Comparison of ENCODE assay signal across 19 cellular contexts in the genomic region with DNA sequence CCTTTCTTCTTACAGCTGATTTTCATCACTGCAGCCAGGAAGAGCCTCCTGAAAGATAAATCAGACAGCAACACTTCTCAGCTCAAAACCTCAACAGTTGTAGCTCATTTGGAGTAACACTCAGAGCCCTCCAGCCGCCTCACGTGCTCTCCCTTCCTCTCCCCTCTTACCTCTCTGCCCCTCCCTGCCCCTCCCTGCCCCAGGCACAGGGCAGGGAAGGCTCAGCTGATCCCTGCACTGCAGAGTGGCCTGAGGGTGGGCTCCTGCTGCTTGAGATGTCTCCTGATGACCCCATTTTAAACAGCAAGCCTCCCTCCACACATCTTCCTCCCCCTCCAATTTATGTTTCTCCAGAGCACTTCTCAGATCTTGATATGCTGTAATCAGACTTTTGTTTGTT. TPM values are rescaled to one million over a fixed set of nuclear protein-coding genes. Genes with fewer than 3 reads are reported as not detected.
DNase-seq lines count a peak whose midpoint lies in the region; TF ChIP-seq lines count a peak whose summit lies in the region.
"Had no signal": no experiment of that assay in that cellular context is flagged by ENCODE, and none has a peak within 500 bp of the region (broad histone marks: within the 10 kb centered on the region; RNA-seq: fewer than 3 reads in every experiment).

No MANE protein-coding gene starts in this region.

- H3K9me3 ChIP-seq in sigmoid colon = peaks cover 0 to 3% (median 1%) of the 10 kb centered on the region in 4 donors

- no peak overlapping the region for H4K5ac ChIP-seq in mesendoderm (ENCODE audit: low read length)

- no peak overlapping the region for H3K9ac ChIP-seq in mesendoderm (ENCODE audit: low read length)

- H3K27ac ChIP-seq in mesendoderm (ENCODE audit: low read depth, low read length) (no peak overlapping the region), sigmoid colon (no peak overlapping the region)
- H3K27ac ChIP-seq: A549, C4-2B had no signal

- H2BK15ac ChIP-seq in mesendoderm (replicated peaks; ENCODE audit: low read depth) = no peak overlapping the region

- H2BK120ac ChIP-seq in mesendoderm (ENCODE audit: low read depth, low read length) = no peak overlapping the region

- H3K79me2 ChIP-seq in mesendoderm (ENCODE audit: control insufficient read depth, insufficient read depth, low read length) = no peaks in the 10 kb centered on the region

- H3K4me2 ChIP-seq in mesendoderm (ENCODE audit: low read length) = no peak overlapping the region
- H3K4me2 ChIP-seq: A549 had no signal

- H3K4me3 ChIP-seq in mesendoderm (ENCODE audit: low read length) (no peak overlapping the region), sigmoid colon (no peak overlapping the region)
- H3K4me3 ChIP-seq: A549 had no signal

- no peak for TF ChIP-seq EP300 in sigmoid colon (IDR thresholded peaks at IDR 0.05)

- H3K27me3 ChIP-seq in mesendoderm (ENCODE audit: insufficient read depth, low read length, poor library complexity) (no peaks in the 10 kb centered on the region), sigmoid colon (peaks cover 0 to 17% (median 0%) of the 10 kb centered on the region in 3 donors)

- no peak overlapping the region for H3K18ac ChIP-seq in mesendoderm (ENCODE audit: low read length)

- no peak for TF ChIP-seq POLR2A in sigmoid colon (IDR thresholded peaks at IDR 0.05)

- no peak overlapping the region for H2AK5ac ChIP-seq in mesendoderm (ENCODE audit: low read length)

- no peak overlapping the region for H3K23ac ChIP-seq in mesendoderm (ENCODE audit: low read length)

- TF ChIP-seq CTCF in sigmoid colon (IDR thresholded peaks at IDR 0.05) = no peak

- H3K4me1 ChIP-seq in mesendoderm (ENCODE audit: control insufficient read depth, low read depth, low read length) = no peaks in the 10 kb centered on the region
- H3K4me1 ChIP-seq in sigmoid colon = no peaks in the 10 kb centered on the region
- H3K4me1 ChIP-seq: A549 had no signal

- H2BK5ac ChIP-seq in mesendoderm (ENCODE audit: low read length) = no peak overlapping the region

- DNase-seq in ELF-1 (ENCODE audit: low read depth, low spot score) (peak; percentile 25), NCI-H69 (lab: John Stamatoyannopoulos, UW) (peak; percentile 0), mesendoderm (peak; percentile 13), retina (peak; percentile 11), sigmoid colon (no peak), SK-N-DZ (ENCODE audit: low spot score) (no peak)
- no peak for DNase-seq in effector CD4-positive, alpha-beta T cell
- DNase-seq: 8988T; ACHN; CD4-positive, CD25-positive, alpha-beta regulatory T cell; CD8-positive, alpha-beta memory T cell; DMS 273 treated with DMSO at 0.1 percent for 48 hours; DMS79; EL; GF-D8; H7; HCEC 1CT had no signal

- H3K36me3 ChIP-seq in mesendoderm (ENCODE audit: control insufficient read depth, insufficient read depth, low read length) = no peaks in the 10 kb centered on the region
- no peaks in the 10 kb centered on the region for H3K36me3 ChIP-seq in sigmoid colon

- H4K8ac ChIP-seq in mesendoderm (ENCODE audit: low read depth, low read length) = no peak overlapping the region

- intact Hi-C loops in sigmoid colon (cut with DNase I) = no loop called here

- no peaks in the 10 kb centered on the region for H3K79me1 ChIP-seq in mesendoderm (ENCODE audit: low read length)

- no peak overlapping the region for H3K56ac ChIP-seq in mesendoderm (ENCODE audit: low read length)

- no CpG with 5 or more reads among the region's 2 CpGs for WGBS in mesendoderm (ENCODE audit: extremely low coverage, insufficient coverage, low lambda C conversion rate)
- 59 to 74% methylated on average over 2 of the region's 2 CpGs for WGBS in sigmoid colon, 2 donors

- no peak overlapping the region for H3K4ac ChIP-seq in mesendoderm (ENCODE audit: low read depth, low read length)

RNA-seq across cellular contexts. Expression of gene SH3YL1, which starts 54.4 kb away (rescaled TPM):
- polyA plus RNA-seq in mesendoderm (2013, experiment 1 of 2) = 9.7 TPM
- polyA plus RNA-seq in mesendoderm (2013, experiment 2 of 2) = 9.4 TPM
- total RNA-seq in sigmoid colon = 10 to 100 TPM; 17.4 to 33.5 (median 25.7) TPM
- 100 to 1,000 TPM in 1 of 3 donors, 10 to 100 TPM in 2; 62.3 to 119 (median 99.7) TPM for polyA plus RNA-seq in sigmoid colon
- 34.6 and 43.7 TPM in 2 replicates for polyA plus RNA-seq in SK-N-DZ (2014; cell fraction: cytosol; rRNA removed)
- polyA plus RNA-seq in SK-N-DZ (2014; cell fraction: nucleus; rRNA removed) = 88.9 and 108 TPM in 2 replicates

RNA-seq across cellular contexts. Expression of gene ACP1, which starts 55.3 kb away (rescaled TPM):
- polyA plus RNA-seq in mesendoderm (2013, experiment 1 of 2) = 118 TPM
- 119 TPM for polyA plus RNA-seq in mesendoderm (2013, experiment 2 of 2)
- total RNA-seq in sigmoid colon = 10 to 100 TPM; 62.6 to 86.9 (median 82.4) TPM
- 100 to 1,000 TPM in 2 of 3 donors, 10 to 100 TPM in 1; 85.7 to 162 (median 101) TPM for polyA plus RNA-seq in sigmoid colon
- 253 and 264 TPM in 2 replicates for polyA plus RNA-seq in SK-N-DZ (2014; cell fraction: cytosol; rRNA removed)
- 161 and 197 TPM in 2 replicates for polyA plus RNA-seq in SK-N-DZ (2014; cell fraction: nucleus; rRNA removed)

Comparison
In these comparisons a context has a peak if more than half of its experiments do, and no peak if none do; other contexts are left out.
1. DNase-seq: peak in ELF-1 (single experiment), NCI-H69 (single experiment), mesendoderm (single experiment) and retina (single experiment); none in sigmoid colon (single experiment), SK-N-DZ (single experiment) and effector CD4-positive, alpha-beta T cell (single experiment).